1 cellular context compared by ENCODE assay signal in genomic region chr20:64001607-64002011, GRCh38.
TF ChIP-seq lines count a peak whose summit lies in the region.

No MANE protein-coding gene starts in this region.

TF ChIP-seq in WTC11, 78 proteins besides CTCF, POLR2A, EP300 and RAD21:
- TF ChIP-seq, protein P1, sequence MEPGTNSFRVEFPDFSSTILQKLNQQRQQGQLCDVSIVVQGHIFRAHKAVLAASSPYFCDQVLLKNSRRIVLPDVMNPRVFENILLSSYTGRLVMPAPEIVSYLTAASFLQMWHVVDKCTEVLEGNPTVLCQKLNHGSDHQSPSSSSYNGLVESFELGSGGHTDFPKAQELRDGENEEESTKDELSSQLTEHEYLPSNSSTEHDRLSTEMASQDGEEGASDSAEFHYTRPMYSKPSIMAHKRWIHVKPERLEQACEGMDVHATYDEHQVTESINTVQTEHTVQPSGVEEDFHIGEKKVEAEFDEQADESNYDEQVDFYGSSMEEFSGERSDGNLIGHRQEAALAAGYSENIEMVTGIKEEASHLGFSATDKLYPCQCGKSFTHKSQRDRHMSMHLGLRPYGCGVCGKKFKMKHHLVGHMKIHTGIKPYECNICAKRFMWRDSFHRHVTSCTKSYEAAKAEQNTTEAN (CRISPR knock-in tag; IDR thresholded peaks at IDR 0.05) = no peak
- TF ChIP-seq, protein P2, sequence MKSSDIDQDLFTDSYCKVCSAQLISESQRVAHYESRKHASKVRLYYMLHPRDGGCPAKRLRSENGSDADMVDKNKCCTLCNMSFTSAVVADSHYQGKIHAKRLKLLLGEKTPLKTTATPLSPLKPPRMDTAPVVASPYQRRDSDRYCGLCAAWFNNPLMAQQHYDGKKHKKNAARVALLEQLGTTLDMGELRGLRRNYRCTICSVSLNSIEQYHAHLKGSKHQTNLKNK (CRISPR knock-in tag; IDR thresholded peaks at IDR 0.05) = no peak
- TF ChIP-seq IRF2 (CRISPR knock-in tag; IDR thresholded peaks at IDR 0.05; ENCODE audit: borderline replicate concordance, low read depth) (no peak), JAZF1 (CRISPR knock-in tag; IDR thresholded peaks at IDR 0.05) (no peak), GABPB1 (CRISPR knock-in tag; IDR thresholded peaks at IDR 0.05) (no peak), AR (CRISPR knock-in tag; IDR thresholded peaks at IDR 0.05) (no peak), ATF3 (CRISPR knock-in tag; conservative IDR thresholded peaks at IDR 0.05) (no peak), ELF4 (CRISPR knock-in tag; IDR thresholded peaks at IDR 0.05; ENCODE audit: low read depth) (no peak), MXD4 (CRISPR knock-in tag; IDR thresholded peaks at IDR 0.05; ENCODE audit: borderline replicate concordance) (no peak), RELA (CRISPR knock-in tag; IDR thresholded peaks at IDR 0.05; ENCODE audit: borderline replicate concordance) (no peak), SMAD3 (CRISPR knock-in tag; IDR thresholded peaks at IDR 0.05; ENCODE audit: borderline replicate concordance) (no peak), ARID4B (CRISPR knock-in tag; IDR thresholded peaks at IDR 0.05; ENCODE audit: borderline replicate concordance) (no peak), AFF4 (CRISPR knock-in tag; IDR thresholded peaks at IDR 0.05; ENCODE audit: borderline replicate concordance) (no peak), SOX15 (CRISPR knock-in tag; IDR thresholded peaks at IDR 0.05) (no peak), ZNF671 (CRISPR knock-in tag; IDR thresholded peaks at IDR 0.05) (no peak), E2F1 (CRISPR knock-in tag; IDR thresholded peaks at IDR 0.05) (no peak)
- TF ChIP-seq, protein P3, sequence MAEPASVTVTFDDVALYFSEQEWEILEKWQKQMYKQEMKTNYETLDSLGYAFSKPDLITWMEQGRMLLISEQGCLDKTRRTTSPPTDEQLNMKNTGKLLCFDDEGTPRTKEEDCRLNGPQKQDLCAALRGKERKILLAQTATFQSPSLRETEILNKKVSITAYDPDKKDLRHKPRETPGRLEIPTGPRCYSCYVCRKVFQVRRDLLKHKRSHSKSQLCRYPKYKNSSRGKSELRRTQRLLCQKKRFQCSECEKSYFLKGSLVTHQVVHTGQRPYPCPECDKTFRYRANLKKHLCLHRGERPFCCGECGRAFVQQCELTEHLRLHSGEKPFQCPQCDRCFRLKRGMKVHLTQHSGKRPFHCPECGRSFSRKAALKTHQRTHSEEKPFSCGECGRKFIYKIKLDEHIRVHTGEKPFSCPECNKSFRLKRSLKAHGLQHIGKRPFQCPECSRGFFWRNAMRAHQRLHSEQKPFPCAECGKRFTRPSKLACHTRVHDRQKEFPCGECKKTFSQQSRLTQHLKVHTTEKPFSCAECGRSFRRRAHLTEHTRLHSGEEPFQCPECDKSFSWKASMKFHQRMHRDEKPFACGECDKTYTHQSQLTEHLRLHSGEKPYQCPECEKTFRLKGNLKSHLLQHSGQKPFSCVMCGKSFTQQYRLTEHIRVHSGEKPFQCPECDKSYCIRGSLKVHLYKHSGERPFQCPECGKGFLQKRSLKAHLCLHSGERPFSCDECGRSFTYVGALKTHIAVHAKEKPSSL (CRISPR knock-in tag; conservative IDR thresholded peaks at IDR 0.05) = no peak
- TF ChIP-seq, protein P4, sequence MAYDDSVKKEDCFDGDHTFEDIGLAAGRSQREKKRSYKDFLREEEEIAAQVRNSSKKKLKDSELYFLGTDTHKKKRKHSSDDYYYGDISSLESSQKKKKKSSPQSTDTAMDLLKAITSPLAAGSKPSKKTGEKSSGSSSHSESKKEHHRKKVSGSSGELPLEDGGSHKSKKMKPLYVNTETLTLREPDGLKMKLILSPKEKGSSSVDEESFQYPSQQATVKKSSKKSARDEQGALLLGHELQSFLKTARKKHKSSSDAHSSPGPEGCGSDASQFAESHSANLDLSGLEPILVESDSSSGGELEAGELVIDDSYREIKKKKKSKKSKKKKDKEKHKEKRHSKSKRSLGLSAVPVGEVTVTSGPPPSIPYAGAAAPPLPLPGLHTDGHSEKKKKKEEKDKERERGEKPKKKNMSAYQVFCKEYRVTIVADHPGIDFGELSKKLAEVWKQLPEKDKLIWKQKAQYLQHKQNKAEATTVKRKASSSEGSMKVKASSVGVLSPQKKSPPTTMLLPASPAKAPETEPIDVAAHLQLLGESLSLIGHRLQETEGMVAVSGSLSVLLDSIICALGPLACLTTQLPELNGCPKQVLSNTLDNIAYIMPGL (CRISPR knock-in tag; IDR thresholded peaks at IDR 0.05) = no peak
- TF ChIP-seq, protein P5, sequence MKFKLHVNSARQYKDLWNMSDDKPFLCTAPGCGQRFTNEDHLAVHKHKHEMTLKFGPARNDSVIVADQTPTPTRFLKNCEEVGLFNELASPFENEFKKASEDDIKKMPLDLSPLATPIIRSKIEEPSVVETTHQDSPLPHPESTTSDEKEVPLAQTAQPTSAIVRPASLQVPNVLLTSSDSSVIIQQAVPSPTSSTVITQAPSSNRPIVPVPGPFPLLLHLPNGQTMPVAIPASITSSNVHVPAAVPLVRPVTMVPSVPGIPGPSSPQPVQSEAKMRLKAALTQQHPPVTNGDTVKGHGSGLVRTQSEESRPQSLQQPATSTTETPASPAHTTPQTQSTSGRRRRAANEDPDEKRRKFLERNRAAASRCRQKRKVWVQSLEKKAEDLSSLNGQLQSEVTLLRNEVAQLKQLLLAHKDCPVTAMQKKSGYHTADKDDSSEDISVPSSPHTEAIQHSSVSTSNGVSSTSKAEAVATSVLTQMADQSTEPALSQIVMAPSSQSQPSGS (CRISPR knock-in tag; IDR thresholded peaks at IDR 0.05; ENCODE audit: borderline replicate concordance, low read depth) = no peak
- TF ChIP-seq, protein P6, sequence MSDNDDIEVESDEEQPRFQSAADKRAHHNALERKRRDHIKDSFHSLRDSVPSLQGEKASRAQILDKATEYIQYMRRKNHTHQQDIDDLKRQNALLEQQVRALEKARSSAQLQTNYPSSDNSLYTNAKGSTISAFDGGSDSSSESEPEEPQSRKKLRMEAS (CRISPR knock-in tag; IDR thresholded peaks at IDR 0.05) = no peak
